In the genomic region with DNA sequence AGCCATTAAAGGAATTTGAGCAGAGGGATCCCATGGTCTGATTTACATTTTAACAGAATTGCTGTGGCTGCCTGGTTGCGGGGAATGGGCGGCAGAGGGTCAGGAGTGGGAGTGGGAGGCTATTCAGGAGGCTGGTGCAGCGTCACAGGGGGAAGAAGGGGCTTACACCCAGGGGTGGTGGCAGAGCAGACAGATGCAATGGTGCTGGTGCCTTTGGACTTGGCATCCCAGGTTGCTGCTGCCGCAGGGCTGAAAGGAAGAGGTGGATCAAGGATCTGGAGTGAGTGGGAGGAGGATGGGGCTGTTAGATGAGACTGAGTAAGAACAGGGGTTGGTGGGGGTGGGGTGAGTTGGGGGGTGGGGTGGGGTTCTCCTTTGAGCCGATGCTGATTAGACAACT, we compare ENCODE assay signal across 26 cellular contexts. TPM values are rescaled to one million over a fixed set of nuclear protein-coding genes. Genes with fewer than 3 reads are reported as not detected.
"Had no signal": no experiment of that assay in that cellular context is flagged by ENCODE, and none has a peak within 500 bp of the region (broad histone marks: within the 10 kb centered on the region; RNA-seq: fewer than 3 reads in every experiment).

No MANE protein-coding gene starts in this region.

- H3K27ac Mint-ChIP-seq: dendritic cell treated with granulocyte-macrophage colony-stimulating factor and Interleukin-4, amounts not matched to agents 40 ng/mL and 50 ng/mL, for 4 days; endodermal cell; naive thymus-derived CD8-positive, alpha-beta T cell; nephron progenitor cell; stimulated activated naive B cell treated with anti-CD40 and anti-IgM and Interleukin-4, amounts not matched to agents 10 μg/mL and 1 μg/mL and 100 μg/mL, for 72 hours had no signal

- H3K4me3 ChIP-seq: colonic mucosa, gastrocnemius medialis, heart left ventricle, left lung, ovary, psoas muscle, sigmoid colon, thoracic aorta, tibial nerve, upper lobe of right lung, uterus had no signal

- DNase-seq: colonic mucosa; effector CD8-positive, alpha-beta T cell; endodermal cell; foreskin fibroblast; gastrocnemius medialis; heart left ventricle; hippocampal formation; left cardiac atrium; nephron progenitor cell; occipital lobe; ovary; psoas muscle; right cardiac atrium; sigmoid colon; stimulated activated CD4-positive, alpha-beta T cell treated with anti-CD3 and anti-CD28 coated beads, Interleukin-4, amount 100 ng/mL, for 4 hours; stimulated activated naive B cell treated with anti-CD40 and anti-IgM and Interleukin-4, amounts not matched to agents 10 μg/mL and 1 μg/mL and 100 μg/mL, for 72 hours; upper lobe of right lung; uterus had no signal

- ATAC-seq: esophagus mucosa; gastrocnemius medialis; heart left ventricle; left cardiac atrium; left lung; naive thymus-derived CD8-positive, alpha-beta T cell; psoas muscle; right cardiac atrium; stimulated activated naive B cell treated with anti-CD40 and anti-IgM and Interleukin-4, amounts not matched to agents 10 μg/mL and 1 μg/mL and 100 μg/mL, for 72 hours; upper lobe of right lung had no signal

- H3K9me3 Mint-ChIP-seq: dendritic cell treated with granulocyte-macrophage colony-stimulating factor and Interleukin-4, amounts not matched to agents 40 ng/mL and 50 ng/mL, for 4 days; endodermal cell; naive thymus-derived CD8-positive, alpha-beta T cell; nephron progenitor cell; stimulated activated naive B cell treated with anti-CD40 and anti-IgM and Interleukin-4, amounts not matched to agents 10 μg/mL and 1 μg/mL and 100 μg/mL, for 72 hours; stimulated activated naive CD8-positive, alpha-beta T cell treated with anti-CD3 and anti-CD28 coated beads, Interleukin-15, Interleukin-2, amounts not matched to agents 100 ng/mL and 50 ng/mL, for 24 hours had no signal

- H3K4me1 ChIP-seq: colonic mucosa had no signal

- H3K27ac ChIP-seq: colonic mucosa, epithelial cell of prostate, gastrocnemius medialis, heart left ventricle, left lung, ovary, psoas muscle, sigmoid colon, thoracic aorta, tibial nerve, upper lobe of right lung, uterus had no signal

- H3K9me3 ChIP-seq: colonic mucosa, gastrocnemius medialis, heart left ventricle, left lung, ovary, psoas muscle, sigmoid colon, thoracic aorta, tibial nerve, upper lobe of right lung, uterus had no signal

- H3K36me3 Mint-ChIP-seq: naive thymus-derived CD8-positive, alpha-beta T cell; stimulated activated naive B cell treated with anti-CD40 and anti-IgM and Interleukin-4, amounts not matched to agents 10 μg/mL and 1 μg/mL and 100 μg/mL, for 72 hours had no signal

- H3K27me3 ChIP-seq: gastrocnemius medialis, heart left ventricle, ovary, sigmoid colon, tibial nerve, uterus had no signal

- H3K36me3 ChIP-seq: colonic mucosa, gastrocnemius medialis, heart left ventricle, left lung, ovary, sigmoid colon, thoracic aorta, tibial nerve, upper lobe of right lung, uterus had no signal

- H3K4me3 Mint-ChIP-seq: dendritic cell treated with granulocyte-macrophage colony-stimulating factor and Interleukin-4, amounts not matched to agents 40 ng/mL and 50 ng/mL, for 4 days; endodermal cell; naive thymus-derived CD8-positive, alpha-beta T cell; nephron progenitor cell; stimulated activated naive B cell treated with anti-CD40 and anti-IgM and Interleukin-4, amounts not matched to agents 10 μg/mL and 1 μg/mL and 100 μg/mL, for 72 hours; stimulated activated naive CD8-positive, alpha-beta T cell treated with anti-CD3 and anti-CD28 coated beads, Interleukin-15, Interleukin-2, amounts not matched to agents 100 ng/mL and 50 ng/mL, for 24 hours had no signal

RNA-seq across cellular contexts. Expression of a gene that starts 38.5 kb away (rescaled TPM):
- total RNA-seq: naive thymus-derived CD8-positive, alpha-beta T cell; thoracic aorta had no signal
- polyA plus RNA-seq: naive thymus-derived CD8-positive, alpha-beta T cell had no signal
